ENCODE assay signal across 28 cellular contexts in genomic region chr3:186456636-186457265, GRCh38.
"Had no signal": no experiment of that assay in that cellular context is flagged by ENCODE, and none has a peak within 500 bp of the region (broad histone marks: within the 10 kb centered on the region; RNA-seq: fewer than 3 reads in every experiment).

No MANE protein-coding gene starts in this region.

- H3K27ac Mint-ChIP-seq: naive thymus-derived CD8-positive, alpha-beta T cell; nephron progenitor cell; progenitor cell of endocrine pancreas; stimulated activated naive CD8-positive, alpha-beta T cell treated with anti-CD3 and anti-CD28 coated beads, Interleukin-15, amount 100 ng/mL, for 72 hours had no signal

- FAIRE-seq: endothelial cell of umbilical vein, frontal cortex, keratinocyte had no signal

- H3K36me3 ChIP-seq: esophagus squamous epithelium, lower lobe of right lung, neutrophil, right atrium auricular region, suprapubic skin, transverse colon, upper lobe of right lung, uterus had no signal

- DNase-seq: dermis blood vessel endothelial cell; effector memory CD4-positive, alpha-beta T cell; esophagus squamous epithelium; head of caudate nucleus; left ventricle myocardium superior; lower lobe of right lung; naive thymus-derived CD8-positive, alpha-beta T cell; nephron progenitor cell; stimulated activated CD4-positive, alpha-beta T cell treated with anti-CD3 and anti-CD28 coated beads, Interleukin-12 subunit alpha, Interleukin-12 subunit beta, amount 100 ng/mL, for 4 hours; stimulated activated CD4-positive, alpha-beta T cell treated with anti-CD3 and anti-CD28 coated beads, Interleukin-1b, Interleukin-23, amount 100 ng/mL, for 48 hours; stimulated activated CD4-positive, alpha-beta T cell treated with anti-CD3 and anti-CD28 coated beads, Interleukin-4, amount 100 ng/mL, for 1 hour; stimulated activated CD8-positive, alpha-beta memory T cell treated with anti-CD3 and anti-CD28 coated beads, Interleukin-4, amount 100 ng/mL, for 48 hours; stimulated activated naive CD4-positive, alpha-beta T cell; stimulated activated naive CD8-positive, alpha-beta T cell treated with anti-CD3 and anti-CD28 coated beads, Interleukin-15, amount 100 ng/mL, for 72 hours; transverse colon; upper lobe of right lung; uterus had no signal

- H3K27ac ChIP-seq: coronary artery, esophagus squamous epithelium, lower lobe of right lung, neutrophil, parathyroid adenoma, right atrium auricular region, suprapubic skin, transverse colon, upper lobe of right lung, uterus had no signal

- H3K4me3 Mint-ChIP-seq: naive thymus-derived CD8-positive, alpha-beta T cell; nephron progenitor cell; stimulated activated naive CD8-positive, alpha-beta T cell treated with anti-CD3 and anti-CD28 coated beads, Interleukin-15, amount 100 ng/mL, for 72 hours had no signal

- H3K27me3 ChIP-seq: neutrophil, right atrium auricular region, upper lobe of right lung, uterus had no signal

- H3K36me3 Mint-ChIP-seq: naive thymus-derived CD8-positive, alpha-beta T cell had no signal

- H3K9ac ChIP-seq: parathyroid adenoma had no signal

- H3K9me3 ChIP-seq: esophagus squamous epithelium, lower lobe of right lung, neutrophil, right atrium auricular region, suprapubic skin, transverse colon, upper lobe of right lung, uterus had no signal

- H3K9me3 Mint-ChIP-seq: naive thymus-derived CD8-positive, alpha-beta T cell; nephron progenitor cell; stimulated activated naive CD8-positive, alpha-beta T cell treated with anti-CD3 and anti-CD28 coated beads, Interleukin-15, amount 100 ng/mL, for 72 hours had no signal

- H3K27me3 Mint-ChIP-seq: naive thymus-derived CD8-positive, alpha-beta T cell had no signal

- ATAC-seq: left ventricle myocardium superior; lower lobe of right lung; naive thymus-derived CD8-positive, alpha-beta T cell; sciatic nerve; stimulated activated naive CD8-positive, alpha-beta T cell treated with anti-CD3 and anti-CD28 coated beads, Interleukin-15, amount 100 ng/mL, for 72 hours; upper lobe of right lung had no signal

- H3K79me2 ChIP-seq: parathyroid adenoma had no signal

- H3K4me3 ChIP-seq: coronary artery, esophagus squamous epithelium, lower lobe of right lung, right atrium auricular region, smooth muscle cell, suprapubic skin, transverse colon, upper lobe of right lung, uterus had no signal

- H3K4me1 Mint-ChIP-seq: naive thymus-derived CD8-positive, alpha-beta T cell had no signal

- H3K4me2 ChIP-seq: smooth muscle cell had no signal

- H3K4me1 ChIP-seq: lower lobe of right lung, parathyroid adenoma, right atrium auricular region, suprapubic skin, transverse colon, upper lobe of right lung, uterus had no signal

- H2AFZ ChIP-seq: parathyroid adenoma had no signal
